ENCODE assay signal across 10 cellular contexts in genomic region chr5:1315018-1315708, GRCh38. TPM values are rescaled to one million over a fixed set of nuclear protein-coding genes. Genes with fewer than 3 reads are reported as not detected.
DNase-seq lines count a peak whose midpoint lies in the region; ATAC-seq and TF ChIP-seq lines count a peak whose summit lies in the region.
"Had no signal": no experiment of that assay in that cellular context is flagged by ENCODE, and none has a peak within 500 bp of the region (broad histone marks: within the 10 kb centered on the region; RNA-seq: fewer than 3 reads in every experiment).

No MANE protein-coding gene starts in this region.

- ATAC-seq in activated CD4-positive, CD25-positive, alpha-beta regulatory T cell treated with anti-CD3 and anti-CD28 coated beads, Interleukin-2, amount 50 U/mL, for 24 hours = no peak
- ATAC-seq in body of pancreas (no peak), GM19467 (IDR thresholded peaks at IDR 0.05; ENCODE audit: unreplicated experiment) (no peak)

- H3K27me3 Mint-ChIP-seq in HFFc6 (ENCODE audit: insufficient read depth) = peaks cover 11% of the 10 kb centered on the region

- H3K4me1 ChIP-seq in body of pancreas (peaks cover 21% of the 10 kb centered on the region), spleen (peaks cover 12 to 57% (median 45%) of the 10 kb centered on the region in 6 donors)

- H3K36me3 Mint-ChIP-seq in HFFc6 (ENCODE audit: low read depth) = peaks cover 17% of the 10 kb centered on the region

- TF ChIP-seq CTCF in body of pancreas (IDR thresholded peaks at IDR 0.05) (no peak), spleen (IDR thresholded peaks at IDR 0.05 in 8 of 11, conservative IDR thresholded peaks at IDR 0.05 in 3 of 11) (no peak), HFFc6 (IDR thresholded peaks at IDR 0.05) (no peak)

- intact Hi-C loops in body of pancreas (cut with DNase I) = no loop called here
- intact Hi-C loops in spleen (cut with DNase I; ENCODE audit: low total_unique reads) = no loop called here

- H3K9me3 ChIP-seq in KOPT-K1 (ENCODE audit: insufficient read depth, low read length, poor library complexity, severe bottlenecking) = peaks cover 17% of the 10 kb centered on the region
- H3K9me3 ChIP-seq in body of pancreas = no peaks in the 10 kb centered on the region
- H3K9me3 ChIP-seq in spleen = peaks cover 0 to 16% (median 10%) of the 10 kb centered on the region in 8 donors
- H3K9me3 ChIP-seq: neutrophil had no signal

- TF ChIP-seq POLR2A in body of pancreas (IDR thresholded peaks at IDR 0.05) (no peak), spleen (IDR thresholded peaks at IDR 0.05) (no peak)

- H3K4me1 Mint-ChIP-seq in HFFc6 (ENCODE audit: low read depth) = peaks cover 6% of the 10 kb centered on the region

- H3K27ac ChIP-seq in KOPT-K1 (ENCODE audit: low read depth, low read length, poor library complexity, severe bottlenecking) (peak overlapping the region; percentile 99), body of pancreas (peak overlapping the region; percentile 76 to 88 (median 84)), spleen (peak overlapping the region in 5 of 8 donors; percentile 60 to 85 (median 77))
- H3K27ac ChIP-seq: neutrophil had no signal

- peak; percentile 35 for DNase-seq in activated CD4-positive, CD25-positive, alpha-beta regulatory T cell treated with anti-CD3 and anti-CD28 coated beads, Interleukin-2, amount 50 U/mL, for 72 hours
- DNase-seq in body of pancreas (no peak), spleen (peak; percentile 66), HFFc6 (no peak)
- DNase-seq in effector CD8-positive, alpha-beta T cell (lab: John Stamatoyannopoulos, UW) = no peak

- H3K27ac Mint-ChIP-seq in HFFc6 = no peak overlapping the region

- H3K27me3 ChIP-seq in body of pancreas (no peaks in the 10 kb centered on the region), spleen (replicated peaks in 1 of 7) (peaks cover 0 to 28% (median 1%) of the 10 kb centered on the region in 7 donors)

- no peak overlapping the region for H3K4me3 Mint-ChIP-seq in HFFc6

- H3K36me3 ChIP-seq in KOPT-K1 (ENCODE audit: insufficient read depth, low read length) (peaks cover 33% of the 10 kb centered on the region), body of pancreas (replicated peaks in 1 of 2; ENCODE audit: insufficient read depth in 1 of 2, low read depth in 2 of 2) (peaks cover 0 to 13% of the 10 kb centered on the region in 2 donors), spleen (peaks cover 0 to 34% (median 27%) of the 10 kb centered on the region in 6 donors)

- H3K4me3 ChIP-seq in body of pancreas (no peak overlapping the region), spleen (peak overlapping the region in 2 of 8 donors; percentile 24 to 64)

- peaks cover 16% of the 10 kb centered on the region for H3K9me3 Mint-ChIP-seq in HFFc6

- WGBS in body of pancreas, 2 donors = 55 to 56% methylated on average over 10 to 13 of the region's 13 CpGs
- 63 to 77% (median 66%) methylated on average over 13 of the region's 13 CpGs for WGBS in spleen, 5 donors

RNA-seq across cellular contexts. Expression of gene TERT, which starts 20.3 kb away (rescaled TPM):
- total RNA-seq in body of pancreas (not detected), spleen (1 to 10 TPM in 2 of 7 donors, under 1 TPM in 3, not detected in 2; 0.16 to 5.3 (median 0.43) TPM)
- under 1 TPM; 0.09 to 0.53 (median 0.19) TPM for polyA plus RNA-seq in spleen
- total RNA-seq in HFFc6 (2021; fragmentation: NEBNext Ultra II Directional; extraction: Animal tissue kit (Norgen Biotek cat#: 25700)) = 1,000 to 10,000 TPM; 2,350 to 4,507 (median 3,883) TPM
- total RNA-seq: dermis microvascular lymphatic vessel endothelial cell had no signal

RNA-seq across cellular contexts. Expression of gene CLPTM1L, which starts 29.7 kb away (rescaled TPM):
- total RNA-seq in body of pancreas (100 to 1,000 TPM in 1 of 2 donors, 10 to 100 TPM in 1; 91.3 to 109 TPM), spleen (100 to 1,000 TPM in 3 of 7 donors, 10 to 100 TPM in 4; 87.2 to 118 (median 99.9) TPM)
- polyA plus RNA-seq in spleen = 10 to 100 TPM; 39.7 to 55.6 (median 45.1) TPM
- 100 to 1,000 TPM; 119 to 164 (median 143) TPM for total RNA-seq in HFFc6 (2021; fragmentation: NEBNext Ultra II Directional; extraction: Animal tissue kit (Norgen Biotek cat#: 25700))

Comparison
In these comparisons a context has a peak if more than half of its experiments do, and no peak if none do; other contexts are left out.
1. DNase-seq: peak in activated CD4-positive, CD25-positive, alpha-beta regulatory T cell treated with anti-CD3 and anti-CD28 coated beads, Interleukin-2, amount 50 U/mL, for 72 hours (single experiment) and spleen (single experiment); none in body of pancreas (0 of 4), HFFc6 (single experiment) and effector CD8-positive, alpha-beta T cell (single experiment).
2. RNA of gene TERT, which starts 20.3 kb away (total RNA-seq): 2,350 to 4,507 TPM in HFFc6; 0.16 to 5.3 TPM in spleen and not detected in body of pancreas; every median in the first group is over 100 times any median in the second.
3. Peak in every context shown above with its lines, with median percentiles within 50 percentile points of each other: H3K27ac ChIP-seq.